ENCODE assay signal across 8 cellular contexts in the genomic region with DNA sequence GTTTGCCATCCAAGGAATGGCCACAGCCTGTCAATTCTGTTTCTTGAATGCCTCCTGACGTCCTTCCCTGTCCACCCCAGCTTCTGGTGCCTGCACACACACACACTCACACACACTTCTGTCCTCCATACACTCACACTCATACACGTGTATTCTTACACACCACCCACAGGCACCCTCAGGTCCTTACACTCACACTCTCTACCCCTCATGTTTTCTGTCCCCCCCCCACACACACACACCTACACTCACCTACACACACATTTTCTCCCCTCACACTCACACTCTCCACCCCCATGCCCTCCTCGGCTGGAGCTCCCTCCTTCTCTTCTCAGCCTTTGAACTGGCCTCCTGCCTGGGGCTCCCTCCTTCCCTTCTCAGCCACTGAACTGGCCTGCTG.
"Had no signal": no experiment of that assay in that cellular context is flagged by ENCODE, and none has a peak within 500 bp of the region (broad histone marks: within the 10 kb centered on the region; RNA-seq: fewer than 3 reads in every experiment).

No MANE protein-coding gene starts in this region.

- H3K36me3 Mint-ChIP-seq: IgD-negative memory B cell had no signal

- H2AFZ ChIP-seq: GM23248 had no signal

- H3K4me1 Mint-ChIP-seq: IgD-negative memory B cell had no signal

- H3K4me3 Mint-ChIP-seq: IgD-negative memory B cell had no signal

- H3K9me3 ChIP-seq: HAP-1 had no signal

- H3K27ac ChIP-seq: GM23248, HL-60 had no signal

- H3K4me3 ChIP-seq: GM23248, HAP-1 had no signal

- H3K36me3 ChIP-seq: HAP-1 had no signal

- H3K9ac ChIP-seq: GM23248 had no signal

- DNase-seq: GM23248, GOT3, KBM-7 had no signal

- H3K27ac Mint-ChIP-seq: IgD-negative memory B cell had no signal

- ATAC-seq: HCT116, HepG2 had no signal
